ENCODE assay signal across 15 cellular contexts in the genomic region with DNA sequence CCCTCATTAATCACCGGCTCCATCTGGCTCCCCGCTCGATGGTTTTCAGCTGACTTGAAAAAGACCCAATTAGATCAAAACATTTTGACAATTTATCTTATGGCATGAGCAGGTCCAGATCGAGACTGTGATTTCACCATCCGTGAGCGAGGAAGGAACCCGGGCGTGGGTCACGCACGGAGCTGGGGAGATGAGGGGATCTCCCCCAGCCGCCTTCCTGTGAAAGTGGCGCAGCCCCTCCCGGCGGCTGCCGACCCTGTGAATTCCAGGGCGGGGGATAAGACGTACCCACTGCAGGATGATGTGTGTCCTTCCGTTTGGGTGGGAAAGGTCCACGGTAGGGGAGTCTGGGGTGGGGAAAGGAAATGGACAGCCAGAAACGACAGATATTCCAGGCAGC.
"Had no signal": no experiment of that assay in that cellular context is flagged by ENCODE, and none has a peak within 500 bp of the region (broad histone marks: within the 10 kb centered on the region; RNA-seq: fewer than 3 reads in every experiment).

No MANE protein-coding gene starts in this region.

- H3K9me3 ChIP-seq: gastrocnemius medialis, heart right ventricle, prostate gland, tibial nerve, upper lobe of right lung had no signal

- H3K36me3 ChIP-seq: gastrocnemius medialis, heart right ventricle, prostate gland, tibial nerve, upper lobe of right lung had no signal

- H2AFZ ChIP-seq: parathyroid adenoma had no signal

- H3K27ac ChIP-seq: gastrocnemius medialis, heart right ventricle, parathyroid adenoma, prostate gland, tibial nerve, upper lobe of right lung had no signal

- H3K27ac Mint-ChIP-seq: mesothelial cell of epicardium; natural killer cell treated with Interleukin-12 subunit alpha and Interleukin-12 subunit beta and Interleukin-15 and Interleukin-18, amount 100 ng/mL, for 72 hours had no signal

- H3K79me2 ChIP-seq: parathyroid adenoma had no signal

- H3K27me3 ChIP-seq: gastrocnemius medialis, tibial nerve had no signal

- FAIRE-seq: endometrium had no signal

- H3K4me2 ChIP-seq: smooth muscle cell had no signal

- H3K4me1 ChIP-seq: gastrocnemius medialis, parathyroid adenoma, prostate gland, upper lobe of right lung had no signal

- H3K4me1 Mint-ChIP-seq: central memory CD8-positive, alpha-beta T cell had no signal

- DNase-seq: effector memory CD4-positive, alpha-beta T cell; islet precursor cell; stimulated activated CD4-positive, alpha-beta T cell treated with anti-CD3 and anti-CD28 coated beads, Interleukin-2, amount 100 ng/mL, for 48 hours; stimulated activated naive CD8-positive, alpha-beta T cell treated with anti-CD3 and anti-CD28 coated beads, Interleukin-15, Interleukin-2, amounts not matched to agents 100 U/mL and 50 U/mL, for 24 hours had no signal

- H3K4me3 Mint-ChIP-seq: central memory CD8-positive, alpha-beta T cell; mesothelial cell of epicardium; natural killer cell treated with Interleukin-12 subunit alpha and Interleukin-12 subunit beta and Interleukin-15 and Interleukin-18, amount 100 ng/mL, for 72 hours had no signal

- H3K36me3 Mint-ChIP-seq: mesothelial cell of epicardium; natural killer cell treated with Interleukin-12 subunit alpha and Interleukin-12 subunit beta and Interleukin-15 and Interleukin-18, amount 100 ng/mL, for 72 hours had no signal

- H3K4me3 ChIP-seq: gastrocnemius medialis, heart right ventricle, prostate gland, smooth muscle cell, tibial nerve, upper lobe of right lung had no signal

- H3K9ac ChIP-seq: parathyroid adenoma had no signal

- H3K9me3 Mint-ChIP-seq: central memory CD8-positive, alpha-beta T cell; mesothelial cell of epicardium; natural killer cell treated with Interleukin-12 subunit alpha and Interleukin-12 subunit beta and Interleukin-15 and Interleukin-18, amount 100 ng/mL, for 72 hours had no signal

- ATAC-seq: gastrocnemius medialis; natural killer cell treated with Interleukin-12 subunit alpha and Interleukin-12 subunit beta and Interleukin-15 and Interleukin-18, amount 100 ng/mL, for 72 hours; stimulated activated naive CD8-positive, alpha-beta T cell treated with anti-CD3 and anti-CD28 coated beads, Interleukin-15, Interleukin-2, amounts not matched to agents 100 U/mL and 50 U/mL, for 24 hours had no signal
